ENCODE assay signal across 12 cellular contexts in the genomic region with DNA sequence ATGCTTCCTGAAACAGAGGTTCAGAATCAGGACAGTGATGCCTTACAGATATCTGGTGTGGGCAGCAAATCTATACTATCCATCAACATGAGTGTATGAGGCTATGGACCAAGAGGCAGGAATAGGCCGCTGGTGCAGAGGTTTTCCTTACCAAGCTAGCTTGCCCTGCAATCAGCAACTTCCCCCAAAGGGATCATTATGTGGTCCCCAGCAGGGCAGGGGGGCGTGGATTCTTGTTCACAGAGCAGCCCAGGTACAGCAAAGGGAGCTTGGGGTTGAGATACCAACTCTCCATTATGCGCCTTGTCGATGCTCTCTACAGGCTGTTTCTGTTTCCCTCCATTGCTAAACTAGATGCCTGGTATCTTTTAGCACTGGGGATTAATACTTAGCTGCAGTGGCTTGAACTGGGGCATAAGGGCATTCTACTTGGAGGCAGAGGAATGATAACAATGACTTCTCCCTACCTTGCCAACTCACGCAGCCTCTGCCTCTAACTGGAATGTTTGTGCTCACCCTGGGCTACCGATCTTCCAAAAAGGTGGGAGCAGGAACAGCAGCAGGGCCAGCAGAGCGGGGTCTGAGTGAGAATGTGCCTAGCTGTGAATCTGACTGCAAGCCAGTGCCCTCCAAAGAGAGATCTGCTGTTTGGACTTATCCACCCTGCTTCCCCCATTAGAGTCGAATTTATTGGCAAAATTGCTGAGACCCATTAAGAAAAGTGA. TPM values are rescaled to one million over a fixed set of nuclear protein-coding genes. Genes with fewer than 3 reads are reported as not detected.
DNase-seq lines count a peak whose midpoint lies in the region; TF ChIP-seq lines count a peak whose summit lies in the region.
"Had no signal": no experiment of that assay in that cellular context is flagged by ENCODE, and none has a peak within 500 bp of the region (broad histone marks: within the 10 kb centered on the region; RNA-seq: fewer than 3 reads in every experiment).

No MANE protein-coding gene starts in this region.

- DNase-seq in neural crest cell (ENCODE audit: low read depth, low spot score) (no peak), MV-4-11 (lab: John Stamatoyannopoulos, UW) (no peak), activated gamma-delta T cell treated with Interleukin-2 at 50 U/mL for 16 hours (no peak), tibial artery (no peak)
- DNase-seq in activated effector memory CD4-positive, alpha-beta T cell treated with Interleukin-2 at 50 U/mL for 16 hours, result no peak
- DNase-seq: NCI-H1930 had no signal

- peaks cover 82% of the 10 kb centered on the region for H3K27me3 Mint-ChIP-seq in neural crest cell (ENCODE audit: low read depth)

- H3K4me3 ChIP-seq in BLaER1 (peak overlapping the region; percentile 59), HUES64 (ENCODE audit: low read length) (peak overlapping the region; percentile 50), ectodermal cell (ENCODE audit: insufficient read depth, low read depth, low read length) (peak overlapping the region; percentile 32), tibial artery (peak overlapping the region in 1 of 2 donors; percentile 33)
- H3K4me3 ChIP-seq: thyroid gland had no signal

- H3K4me2 ChIP-seq in BLaER1, result peak overlapping the region; percentile 82

- peaks cover 43% of the 10 kb centered on the region for H3K27me3 ChIP-seq in BLaER1
- H3K27me3 ChIP-seq in HUES64 (ENCODE audit: insufficient read depth, low read length), result peaks cover 59% of the 10 kb centered on the region
- H3K27me3 ChIP-seq in ectodermal cell (ENCODE audit: control insufficient read depth, insufficient read depth, low read length, poor library complexity, severe bottlenecking), result peaks cover 39% of the 10 kb centered on the region
- H3K27me3 ChIP-seq in tibial artery, result peaks cover 0 to 80% of the 10 kb centered on the region in 2 donors
- H3K27me3 ChIP-seq: thyroid gland had no signal

- intact Hi-C loops in tibial artery (cut with DNase I; ENCODE audit: low total_unique reads), result no loop called here

- H3K4me3 Mint-ChIP-seq in neural crest cell, result peak overlapping the region; percentile 78

- H3K9me3 ChIP-seq in BLaER1 (no peaks in the 10 kb centered on the region), HUES64 (ENCODE audit: insufficient read depth, low read depth, low read length) (no peaks in the 10 kb centered on the region), ectodermal cell (ENCODE audit: control insufficient read depth, low read length) (no peaks in the 10 kb centered on the region), tibial artery (no peaks in the 10 kb centered on the region)
- H3K9me3 ChIP-seq: thyroid gland had no signal

- H3K27ac ChIP-seq in BLaER1, result no peak overlapping the region
- H3K27ac ChIP-seq in HUES64 (ENCODE audit: low read depth, low read length), result no peak overlapping the region
- H3K27ac ChIP-seq in ectodermal cell (ENCODE audit: insufficient read depth, low read depth, low read length, poor library complexity, severe bottlenecking), result no peak overlapping the region
- H3K27ac ChIP-seq in tibial artery, result no peak overlapping the region
- H3K27ac ChIP-seq: HL-60, thyroid gland had no signal

- peaks cover 13% of the 10 kb centered on the region for H3K4me1 Mint-ChIP-seq in neural crest cell

- H3K36me3 ChIP-seq in BLaER1 (no peaks in the 10 kb centered on the region), HUES64 (ENCODE audit: insufficient read depth, low read length) (no peaks in the 10 kb centered on the region), ectodermal cell (ENCODE audit: control insufficient read depth, insufficient read depth, low read length) (no peaks in the 10 kb centered on the region), tibial artery (no peaks in the 10 kb centered on the region)
- H3K36me3 ChIP-seq: thyroid gland had no signal

- peak overlapping the region; percentile 41; the same call in 1 of the 2 replicates for H3K9ac ChIP-seq in BLaER1
- H3K9ac ChIP-seq in HUES64 (ENCODE audit: low read depth, low read length), result 0 out of 2 replicates have a peak overlapping the region, but pooled peaks have one; percentile 19

- no peak overlapping the region for H3K27ac Mint-ChIP-seq in neural crest cell (ENCODE audit: unreplicated experiment)

- WGBS in HUES64, result 57% methylated on average over 8 of the region's 8 CpGs
- 62 to 63% methylated on average over 8 of the region's 8 CpGs for WGBS in ectodermal cell, 2 experiments

- no peaks in the 10 kb centered on the region for H3K36me3 Mint-ChIP-seq in neural crest cell (ENCODE audit: low read depth)

- no peaks in the 10 kb centered on the region for H4K20me1 ChIP-seq in BLaER1

- no peak for TF ChIP-seq CTCF in neural crest cell (conservative IDR thresholded peaks at IDR 0.05)
- no peak for TF ChIP-seq CTCF in tibial artery (IDR thresholded peaks at IDR 0.05)

- H3K9me3 Mint-ChIP-seq in neural crest cell, result no peaks in the 10 kb centered on the region

- H3K4me1 ChIP-seq in BLaER1 (peaks cover 9% of the 10 kb centered on the region), HUES64 (ENCODE audit: insufficient read depth, low read length) (0 out of 2 replicates have a peak, but pooled peaks cover 2% of the 10 kb centered on the region), ectodermal cell (ENCODE audit: control insufficient read depth, insufficient read depth, low read length) (peaks cover 17% of the 10 kb centered on the region), tibial artery (peaks cover 0 to 11% (median 6%) of the 10 kb centered on the region in 4 donors)

RNA-seq across cellular contexts. Expression of gene KRT1, which starts 10.3 kb away (rescaled TPM):
- not detected for polyA plus RNA-seq in HUES64 (2013, experiment 1 of 2)
- not detected for polyA plus RNA-seq in HUES64 (2013, experiment 2 of 2)
- polyA plus RNA-seq in ectodermal cell (2013, experiment 1 of 4), result not detected
- polyA plus RNA-seq in ectodermal cell (2013, experiment 2 of 4), result not detected
- not detected for polyA plus RNA-seq in ectodermal cell (2013, experiment 3 of 4)
- not detected for polyA plus RNA-seq in ectodermal cell (2013, experiment 4 of 4)
- not detected in 2 replicates for total RNA-seq in neural crest cell
- total RNA-seq: left lobe of liver had no signal

RNA-seq across cellular contexts. Expression of gene KRT77, which starts 12.8 kb away (rescaled TPM):
- not detected for polyA plus RNA-seq in HUES64 (2013, experiment 1 of 2)
- polyA plus RNA-seq in HUES64 (2013, experiment 2 of 2), result not detected
- not detected for polyA plus RNA-seq in ectodermal cell (2013, experiment 1 of 4)
- polyA plus RNA-seq in ectodermal cell (2013, experiment 2 of 4), result not detected
- polyA plus RNA-seq in ectodermal cell (2013, experiment 3 of 4), result not detected
- 0.08 TPM for polyA plus RNA-seq in ectodermal cell (2013, experiment 4 of 4)
- not detected in 2 replicates for total RNA-seq in neural crest cell
- total RNA-seq: left lobe of liver, thyroid gland had no signal

RNA-seq across cellular contexts. Expression of gene KRT2, which starts 38.5 kb away (rescaled TPM):
- polyA plus RNA-seq in HUES64 (2013, experiment 1 of 2), result not detected
- not detected for polyA plus RNA-seq in HUES64 (2013, experiment 2 of 2)
- not detected for polyA plus RNA-seq in ectodermal cell (2013, experiment 1 of 4)
- not detected for polyA plus RNA-seq in ectodermal cell (2013, experiment 2 of 4)
- polyA plus RNA-seq in ectodermal cell (2013, experiment 3 of 4), result not detected
- polyA plus RNA-seq in ectodermal cell (2013, experiment 4 of 4), result not detected
- total RNA-seq in neural crest cell, result not detected in 2 replicates
- total RNA-seq: left lobe of liver had no signal
